10 cellular contexts compared by ENCODE assay signal in the genomic region with DNA sequence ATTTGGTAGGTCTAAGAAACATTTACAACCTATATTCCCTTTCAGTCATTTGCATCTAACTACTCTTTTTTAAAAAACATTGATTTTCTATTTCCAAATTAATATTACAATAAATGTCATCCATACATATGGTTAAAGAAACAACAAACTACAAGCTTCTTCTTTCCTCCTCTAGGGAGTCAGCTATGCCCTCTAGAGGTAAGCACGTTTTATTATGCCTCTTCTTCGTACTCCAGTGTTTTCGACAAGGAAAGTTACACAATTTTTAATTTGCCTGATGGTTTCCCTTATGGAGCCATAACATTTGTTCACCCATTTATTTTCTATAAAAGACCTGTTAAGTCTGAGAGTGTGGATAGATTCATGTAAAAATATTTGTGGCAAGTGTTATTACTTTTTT.
DNase-seq lines count a peak whose midpoint lies in the region; TF ChIP-seq lines count a peak whose summit lies in the region.
"Had no signal": no experiment of that assay in that cellular context is flagged by ENCODE, and none has a peak within 500 bp of the region (broad histone marks: within the 10 kb centered on the region; RNA-seq: fewer than 3 reads in every experiment).

No MANE protein-coding gene starts in this region.

- peak; percentile 45 for DNase-seq in DMS 273 treated with DMSO at 0.1 percent for 48 hours (lab: John Stamatoyannopoulos, UW)
- no peak for DNase-seq in MM.1S
- DNase-seq in SK-N-DZ (ENCODE audit: low spot score), result peak; percentile 11
- no peak for DNase-seq in kidney epithelial cell (ENCODE audit: low read depth)
- no peak for DNase-seq in stimulated activated CD4-positive, alpha-beta T cell treated with anti-CD3 and anti-CD28 coated beads, Interleukin-4, amount 100 ng/mL, for 24 hours
- DNase-seq in uterus, result no peak
- no peak for DNase-seq in activated effector memory CD4-positive, alpha-beta T cell treated with anti-CD3 and anti-CD28 coated beads, Interleukin-2, amount 50 U/mL, for 16 hours
- no peak for DNase-seq in NCI-H187 (lab: John Stamatoyannopoulos, UW)
- DNase-seq: esophagus squamous epithelium had no signal

- H3K4me1 ChIP-seq in MM.1S (ENCODE audit: low read length) (no peaks in the 10 kb centered on the region), uterus (no peaks in the 10 kb centered on the region)
- H3K4me1 ChIP-seq: esophagus squamous epithelium had no signal

- no peak overlapping the region for H3K27ac ChIP-seq in MM.1S (ENCODE audit: low read length)
- H3K27ac ChIP-seq in uterus, result no peak overlapping the region
- H3K27ac ChIP-seq: esophagus squamous epithelium, thoracic aorta had no signal

- TF ChIP-seq CTCF in MM.1S (IDR thresholded peaks at IDR 0.05; ENCODE audit: low read length) (peak; percentile 41), kidney epithelial cell (IDR thresholded peaks at IDR 0.05; ENCODE audit: insufficient read depth, low read length, poor library complexity, severe bottlenecking) (peak; percentile 60), uterus (IDR thresholded peaks at IDR 0.05) (no peak)

- no peaks in the 10 kb centered on the region for H3K27me3 ChIP-seq in MM.1S (replicated peaks; ENCODE audit: insufficient read depth, low read length)
- no peaks in the 10 kb centered on the region for H3K27me3 ChIP-seq in kidney epithelial cell (ENCODE audit: control insufficient read depth, insufficient read depth, low read length)
- H3K27me3 ChIP-seq in uterus, result no peaks in the 10 kb centered on the region
- H3K27me3 ChIP-seq: esophagus squamous epithelium had no signal

- TF ChIP-seq POLR2A in uterus (IDR thresholded peaks at IDR 0.05), result no peak

- no peak overlapping the region for H3K9ac ChIP-seq in MM.1S (ENCODE audit: low read length)

- no peaks in the 10 kb centered on the region for H3F3A ChIP-seq in MM.1S (ENCODE audit: insufficient read depth, low read length)

- no peaks in the 10 kb centered on the region for H3K79me2 ChIP-seq in MM.1S (ENCODE audit: low read length)

- H4K20me1 ChIP-seq in MM.1S (ENCODE audit: insufficient read depth, low read length), result no peaks in the 10 kb centered on the region

- H3K9me3 ChIP-seq in MM.1S (replicated peaks; ENCODE audit: insufficient read depth, low read length) (no peaks in the 10 kb centered on the region), uterus (no peaks in the 10 kb centered on the region)
- H3K9me3 ChIP-seq: esophagus squamous epithelium, thoracic aorta had no signal

- no peaks in the 10 kb centered on the region for H3K36me3 ChIP-seq in MM.1S (replicated peaks; ENCODE audit: insufficient read depth, low read length)
- H3K36me3 ChIP-seq in kidney epithelial cell (ENCODE audit: control insufficient read depth, insufficient read depth, low read length), result no peaks in the 10 kb centered on the region
- no peaks in the 10 kb centered on the region for H3K36me3 ChIP-seq in uterus
- H3K36me3 ChIP-seq: esophagus squamous epithelium, thoracic aorta had no signal

- H2AFZ ChIP-seq in MM.1S (ENCODE audit: low read length), result no peak overlapping the region

- H3K4me2 ChIP-seq in MM.1S (ENCODE audit: low read depth, low read length), result no peak overlapping the region

- H3K4me3 ChIP-seq in MM.1S (ENCODE audit: low read length) (no peak overlapping the region), kidney epithelial cell (ENCODE audit: low read depth, low read length) (no peak overlapping the region), uterus (no peak overlapping the region)
- H3K4me3 ChIP-seq: esophagus squamous epithelium, thoracic aorta had no signal

- no peaks in the 10 kb centered on the region for H3K9me2 ChIP-seq in MM.1S (replicated peaks; ENCODE audit: insufficient read depth, low read length)

- intact Hi-C loops in uterus (cut with DNase I; ENCODE audit: low total_unique reads), result no loop called here

Comparison
In these comparisons a context has a peak if more than half of its experiments do, and no peak if none do; other contexts are left out.
1. DNase-seq: peak in DMS 273 treated with DMSO at 0.1 percent for 48 hours (single experiment) and SK-N-DZ (single experiment); none in MM.1S (single experiment), kidney epithelial cell (single experiment), stimulated activated CD4-positive, alpha-beta T cell treated with anti-CD3 and anti-CD28 coated beads, Interleukin-4, amount 100 ng/mL, for 24 hours (single experiment), uterus (0 of 2), activated effector memory CD4-positive, alpha-beta T cell treated with anti-CD3 and anti-CD28 coated beads, Interleukin-2, amount 50 U/mL, for 16 hours (single experiment) and NCI-H187 (0 of 2).
2. CTCF ChIP-seq: peak in MM.1S (single experiment) and kidney epithelial cell (single experiment); none in uterus (0 of 4).